ENCODE assay signal across 24 cellular contexts in genomic region chr4:52954771-52955170, GRCh38.
"Had no signal": no experiment of that assay in that cellular context is flagged by ENCODE, and none has a peak within 500 bp of the region (broad histone marks: within the 10 kb centered on the region; RNA-seq: fewer than 3 reads in every experiment).

No MANE protein-coding gene starts in this region.

- H3K4me1 Mint-ChIP-seq: activated CD4-positive, alpha-beta T cell treated with anti-CD3 and anti-CD28 coated beads, Interleukin-2, amount 10 ng/mL, durations not matched to agents 24 days and 14 days; activated naive CD8-positive, alpha-beta T cell treated with anti-CD3 and anti-CD28 coated beads, Interleukin-2, amount 10 ng/mL, durations not matched to agents 7 days and 5 days; stimulated activated naive B cell treated with anti-CD40 and anti-IgM and Interleukin-4, amounts not matched to agents 10 μg/mL and 1 μg/mL and 100 μg/mL, for 72 hours; T-cell had no signal

- H3K4me3 Mint-ChIP-seq: activated CD4-positive, alpha-beta T cell treated with anti-CD3 and anti-CD28 coated beads, Interleukin-2, amount 10 ng/mL, durations not matched to agents 24 days and 14 days; activated CD8-positive, alpha-beta T cell treated with anti-CD3 and anti-CD28 coated beads, Interleukin-2, amount 10 ng/mL, durations not matched to agents 7 days and 5 days; activated naive CD8-positive, alpha-beta T cell treated with anti-CD3 and anti-CD28 coated beads, Interleukin-2, amount 10 ng/mL, durations not matched to agents 7 days and 5 days; activated T-cell treated with anti-CD3 and anti-CD28 coated beads, Interleukin-2, amount 50 U/mL, for 24 hours; stimulated activated naive B cell treated with anti-CD40 and anti-IgM and Interleukin-4, amounts not matched to agents 10 μg/mL and 1 μg/mL and 100 μg/mL, for 72 hours; T-cell had no signal

- H3K27ac Mint-ChIP-seq: activated CD4-positive, alpha-beta T cell treated with anti-CD3 and anti-CD28 coated beads, Interleukin-2, amount 10 ng/mL, durations not matched to agents 24 days and 14 days; activated CD8-positive, alpha-beta T cell treated with anti-CD3 and anti-CD28 coated beads, Interleukin-2, amount 10 ng/mL, durations not matched to agents 7 days and 5 days; activated naive CD8-positive, alpha-beta T cell treated with anti-CD3 and anti-CD28 coated beads, Interleukin-2, amount 10 ng/mL, durations not matched to agents 7 days and 5 days; activated T-cell treated with anti-CD3 and anti-CD28 coated beads, Interleukin-2, amount 50 U/mL, for 24 hours; activated T-helper 2 cell treated with anti-CD3 and anti-CD28 coated beads, Interferon-gamma antibody, Interleukin-2, Interleukin-4, amounts not matched to agents 10 μg/mL and 5 μg/mL and 100 μg/mL, durations not matched to agents 14 hours and 24 hours and 36 hours; stimulated activated naive B cell treated with anti-CD40 and anti-IgM and Interleukin-4, amounts not matched to agents 10 μg/mL and 1 μg/mL and 100 μg/mL, for 72 hours; T-cell had no signal

- ATAC-seq: activated CD8-positive, alpha-beta T cell treated with anti-CD3 and anti-CD28 coated beads, Interleukin-2, amount 10 ng/mL, durations not matched to agents 7 days and 5 days; left lobe of liver; stimulated activated naive B cell treated with anti-CD40 and anti-IgM and Interleukin-4, amounts not matched to agents 10 μg/mL and 1 μg/mL and 100 μg/mL, for 72 hours; T-cell; upper lobe of right lung had no signal

- H3K27me3 Mint-ChIP-seq: activated CD4-positive, alpha-beta T cell treated with anti-CD3 and anti-CD28 coated beads, Interleukin-2, amount 10 ng/mL, durations not matched to agents 24 days and 14 days; activated naive CD8-positive, alpha-beta T cell treated with anti-CD3 and anti-CD28 coated beads, Interleukin-2, amount 10 ng/mL, durations not matched to agents 7 days and 5 days; activated T-cell treated with anti-CD3 and anti-CD28 coated beads, Interleukin-2, amount 50 U/mL, for 24 hours; stimulated activated naive B cell treated with anti-CD40 and anti-IgM and Interleukin-4, amounts not matched to agents 10 μg/mL and 1 μg/mL and 100 μg/mL, for 72 hours; T-cell had no signal

- H3K4me1 ChIP-seq: esophagus squamous epithelium, parathyroid adenoma, spleen, upper lobe of right lung had no signal

- H3K9me3 ChIP-seq: esophagus squamous epithelium, sigmoid colon, spleen, upper lobe of right lung had no signal

- DNase-seq: activated CD4-positive, alpha-beta T cell treated with anti-CD3 and anti-CD28 coated beads, Interleukin-2, amount 10 ng/mL, durations not matched to agents 24 days and 14 days; activated CD4-positive, CD25-positive, alpha-beta regulatory T cell; activated CD8-positive, alpha-beta T cell treated with anti-CD3 and anti-CD28 coated beads, Interleukin-2, amount 10 ng/mL, durations not matched to agents 7 days and 5 days; activated naive CD4-positive, alpha-beta T cell treated with Interleukin-2 at 50 U/mL for 16 hours; activated naive CD8-positive, alpha-beta T cell treated with anti-CD3 and anti-CD28 coated beads, Interleukin-2, amount 10 ng/mL, durations not matched to agents 7 days and 5 days; activated T-cell treated with anti-CD3 and anti-CD28 coated beads, Interleukin-2, amount 50 U/mL, for 24 hours; amygdala; dermis blood vessel endothelial cell; effector memory CD4-positive, alpha-beta T cell; esophagus squamous epithelium; hypothalamus; islet precursor cell; midbrain; sigmoid colon; spleen; stimulated activated CD4-positive, alpha-beta T cell treated with anti-CD3 and anti-CD28 coated beads, Interleukin-4, amount 100 ng/mL, for 4 hours; stimulated activated naive B cell treated with anti-CD40 and anti-IgM and Interleukin-4, amounts not matched to agents 10 μg/mL and 1 μg/mL and 100 μg/mL, for 72 hours; T-cell; T-helper 9 cell; upper lobe of right lung had no signal

- H3K27ac ChIP-seq: esophagus squamous epithelium, parathyroid adenoma, sigmoid colon, upper lobe of right lung had no signal

- H3K4me3 ChIP-seq: esophagus squamous epithelium, lung, sigmoid colon, spleen, upper lobe of right lung had no signal

- H3K9me3 Mint-ChIP-seq: activated CD4-positive, alpha-beta T cell treated with anti-CD3 and anti-CD28 coated beads, Interleukin-2, amount 10 ng/mL, durations not matched to agents 24 days and 14 days; activated naive CD8-positive, alpha-beta T cell treated with anti-CD3 and anti-CD28 coated beads, Interleukin-2, amount 10 ng/mL, durations not matched to agents 7 days and 5 days; activated T-cell treated with anti-CD3 and anti-CD28 coated beads, Interleukin-2, amount 50 U/mL, for 24 hours; activated T-helper 2 cell treated with anti-CD3 and anti-CD28 coated beads, Interferon-gamma antibody, Interleukin-2, Interleukin-4, amounts not matched to agents 10 μg/mL and 5 μg/mL and 100 μg/mL, durations not matched to agents 14 hours and 24 hours and 36 hours; stimulated activated naive B cell treated with anti-CD40 and anti-IgM and Interleukin-4, amounts not matched to agents 10 μg/mL and 1 μg/mL and 100 μg/mL, for 72 hours; T-cell had no signal

- H3K27me3 ChIP-seq: esophagus squamous epithelium, sigmoid colon, spleen, upper lobe of right lung had no signal

- H3K36me3 ChIP-seq: esophagus squamous epithelium, sigmoid colon, upper lobe of right lung had no signal
